In the genomic region with DNA sequence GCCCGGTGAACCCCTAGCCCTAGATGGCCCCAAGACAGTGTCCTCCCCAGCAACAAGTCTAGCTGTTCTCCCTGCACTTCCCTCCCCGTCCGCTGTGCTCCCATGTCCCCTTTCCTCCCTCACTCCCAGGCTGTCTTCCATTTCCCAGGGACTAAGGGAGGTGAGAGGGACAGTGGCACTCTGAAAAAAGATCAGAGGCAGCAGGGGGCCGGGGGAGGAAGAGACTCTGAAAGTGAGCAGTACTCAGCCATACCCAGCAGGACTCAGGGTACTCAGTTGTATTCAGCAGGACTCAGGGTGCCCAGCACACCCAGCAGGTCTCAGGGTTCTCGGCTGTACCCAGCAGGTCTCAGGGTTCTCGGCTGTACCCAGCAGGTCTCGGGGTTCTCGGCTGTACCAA, we compare ENCODE assay signal across 24 cellular contexts. TPM values are rescaled to one million over a fixed set of nuclear protein-coding genes. Genes with fewer than 3 reads are reported as not detected.
DNase-seq lines count a peak whose midpoint lies in the region; ATAC-seq and TF ChIP-seq lines count a peak whose summit lies in the region.
"Had no signal": no experiment of that assay in that cellular context is flagged by ENCODE, and none has a peak within 500 bp of the region (broad histone marks: within the 10 kb centered on the region; RNA-seq: fewer than 3 reads in every experiment).

No MANE protein-coding gene starts in this region.

- TF ChIP-seq CTCF in smooth muscle cell (IDR thresholded peaks at IDR 0.05; ENCODE audit: borderline replicate concordance, insufficient read depth, poor library complexity, severe bottlenecking), result no peak

- peak overlapping the region; percentile 40 for H3K4me2 ChIP-seq in smooth muscle cell
- H3K4me2 ChIP-seq: KMS-11 had no signal

- H3K27me3 Mint-ChIP-seq in activated T-cell treated with anti-CD3 and anti-CD28 coated beads, Interleukin-2, amount 50 U/mL, for 24 hours, result peaks cover 74% of the 10 kb centered on the region

- peak overlapping the region; percentile 63 for H3K27ac ChIP-seq in smooth muscle cell (ENCODE audit: low read depth)
- H3K27ac ChIP-seq: KMS-11, parathyroid adenoma had no signal

- H3K4me1 ChIP-seq in adipocyte (ENCODE audit: control insufficient read depth, insufficient read depth, low read length) (peaks cover 52% of the 10 kb centered on the region), smooth muscle cell (ENCODE audit: low read depth) (peaks cover 11% of the 10 kb centered on the region)
- H3K4me1 ChIP-seq: parathyroid adenoma had no signal

- H3K4me3 ChIP-seq in H7 (ENCODE audit: insufficient read depth, low read depth, low read length) (no peak overlapping the region), adipocyte (ENCODE audit: low read length) (peak overlapping the region; percentile 60), smooth muscle cell (no peak overlapping the region)
- H3K4me3 ChIP-seq: esophagus squamous epithelium had no signal

- no peak overlapping the region for H3K4me3 Mint-ChIP-seq in activated T-cell treated with anti-CD3 and anti-CD28 coated beads, Interleukin-2, amount 50 U/mL, for 24 hours
- H3K4me3 Mint-ChIP-seq: activated naive CD8-positive, alpha-beta T cell; activated T-cell treated with anti-CD3 and anti-CD28 coated beads, Interleukin-2, amount 50 U/mL, for 4 hours; CD4-positive, alpha-beta T cell; naive thymus-derived CD8-positive, alpha-beta T cell had no signal

- H3K9me3 Mint-ChIP-seq in activated T-cell treated with anti-CD3 and anti-CD28 coated beads, Interleukin-2, amount 50 U/mL, for 24 hours, result peaks cover 17% of the 10 kb centered on the region

- no peaks in the 10 kb centered on the region for H3K4me1 Mint-ChIP-seq in activated T-cell treated with anti-CD3 and anti-CD28 coated beads, Interleukin-2, amount 50 U/mL, for 24 hours (ENCODE audit: low read depth)

- H3K27me3 ChIP-seq in H7 (ENCODE audit: control insufficient read depth, insufficient read depth, low read length) (no peaks in the 10 kb centered on the region), adipocyte (replicated peaks; ENCODE audit: control insufficient read depth, insufficient read depth, low read length) (no peaks in the 10 kb centered on the region), smooth muscle cell (ENCODE audit: low read depth) (no peaks in the 10 kb centered on the region)
- H3K27me3 ChIP-seq: esophagus squamous epithelium had no signal

- no peaks in the 10 kb centered on the region for H4K20me1 ChIP-seq in smooth muscle cell (ENCODE audit: low read depth)

- no peaks in the 10 kb centered on the region for H3F3A ChIP-seq in smooth muscle cell (ENCODE audit: low read depth)

- 81% methylated on average over 8 of the region's 8 CpGs for WGBS in smooth muscle cell (ENCODE audit: low lambda C conversion rate)

- no peak overlapping the region for H3K27ac Mint-ChIP-seq in activated T-cell treated with anti-CD3 and anti-CD28 coated beads, Interleukin-2, amount 50 U/mL, for 24 hours
- H3K27ac Mint-ChIP-seq: activated naive CD8-positive, alpha-beta T cell; CD4-positive, alpha-beta T cell; naive thymus-derived CD8-positive, alpha-beta T cell had no signal

- ATAC-seq in left lobe of liver (peak; percentile 5), GM19455 (IDR thresholded peaks at IDR 0.05; ENCODE audit: unreplicated experiment) (no peak)
- ATAC-seq: activated T-cell treated with anti-CD3 and anti-CD28 coated beads, Interleukin-2, amount 50 U/mL, for 4 hours; naive thymus-derived CD8-positive, alpha-beta T cell; sciatic nerve had no signal

- no peaks in the 10 kb centered on the region for H3K36me3 ChIP-seq in H7 (replicated peaks; ENCODE audit: control insufficient read depth, insufficient read depth, low read length)
- H3K36me3 ChIP-seq in adipocyte (ENCODE audit: control insufficient read depth, insufficient read depth, low read length, severe bottlenecking), result no peaks in the 10 kb centered on the region
- H3K36me3 ChIP-seq in smooth muscle cell (ENCODE audit: low read depth), result no peaks in the 10 kb centered on the region
- H3K36me3 ChIP-seq: esophagus squamous epithelium had no signal

- peaks cover 12% of the 10 kb centered on the region for H3K9me3 ChIP-seq in adipocyte (ENCODE audit: control insufficient read depth, low read length)
- H3K9me3 ChIP-seq in smooth muscle cell (replicated peaks; ENCODE audit: low read depth), result no peaks in the 10 kb centered on the region

- DNase-seq in H7 (peak; percentile 58), adipocyte (ENCODE audit: low read depth) (no peak), left lobe of liver (ENCODE audit: low spot score) (peak; percentile 39), smooth muscle cell (lab: John Stamatoyannopoulos, UW; ENCODE audit: unreplicated experiment) (no peak), NCI-H69 (lab: John Stamatoyannopoulos, UW) (no peak)
- no peak for DNase-seq in activated T-cell treated with anti-CD3 and anti-CD28 coated beads, Interleukin-2, amount 50 U/mL, for 24 hours
- DNase-seq: activated CD4-positive, alpha-beta T cell treated with anti-CD3 and anti-CD28 coated beads, Interleukin-2, amount 50 U/mL, for 48 hours; activated T-cell treated with anti-CD3 and anti-CD28 coated beads, Interleukin-2, amount 50 U/mL, for 4 hours; CD4-positive, alpha-beta T cell; cerebellar nuclear complex; DMS153; effector memory CD4-positive, alpha-beta T cell; esophagus squamous epithelium; GF-D8; kidney glomerular epithelial cell; naive thymus-derived CD8-positive, alpha-beta T cell; NCI-H146; NCI-H2171; T-helper 9 cell had no signal

- H3K9ac ChIP-seq in adipocyte (ENCODE audit: low read length) (peak overlapping the region; percentile 86), smooth muscle cell (ENCODE audit: low read depth) (peak overlapping the region; percentile 29)
- H3K9ac ChIP-seq: KMS-11, parathyroid adenoma had no signal

- no peaks in the 10 kb centered on the region for H3K79me2 ChIP-seq in smooth muscle cell (ENCODE audit: low read depth)
- H3K79me2 ChIP-seq: parathyroid adenoma had no signal

- H3K36me3 Mint-ChIP-seq in activated T-cell treated with anti-CD3 and anti-CD28 coated beads, Interleukin-2, amount 50 U/mL, for 24 hours (ENCODE audit: low read depth), result no peaks in the 10 kb centered on the region

- H2AFZ ChIP-seq in smooth muscle cell (ENCODE audit: low read depth), result no peak overlapping the region
- H2AFZ ChIP-seq: parathyroid adenoma had no signal

RNA-seq across cellular contexts. Expression of gene THY1, which starts 48.4 kb away (rescaled TPM):
- 305 and 319 TPM in 2 replicates for total RNA-seq in H7 (2014; rRNA removed; shearing (Covaris generic))
- total RNA-seq in left lobe of liver, result 0.96 TPM
- 266 and 297 TPM in 2 replicates for total RNA-seq in smooth muscle cell
- 411 and 614 TPM in 2 replicates for polyA plus RNA-seq in smooth muscle cell
- total RNA-seq: CD4-positive, alpha-beta T cell; naive thymus-derived CD8-positive, alpha-beta T cell had no signal
- polyA plus RNA-seq: naive thymus-derived CD8-positive, alpha-beta T cell had no signal

Comparison
In these comparisons a context has a peak if more than half of its experiments do, and no peak if none do; other contexts are left out.
1. DNase-seq: peak in H7 (single experiment) and left lobe of liver (single experiment); none in adipocyte (single experiment), smooth muscle cell (single experiment), NCI-H69 (single experiment) and activated T-cell treated with anti-CD3 and anti-CD28 coated beads, Interleukin-2, amount 50 U/mL, for 24 hours (single experiment).
2. RNA of gene THY1, which starts 48.4 kb away (total RNA-seq): 305 to 319 TPM in H7 and 266 to 297 TPM in smooth muscle cell; 0.96 TPM in left lobe of liver (single experiment); every median in the first group is over 100 times any median in the second.